ENCODE assay signal across 8 cellular contexts in the genomic region with DNA sequence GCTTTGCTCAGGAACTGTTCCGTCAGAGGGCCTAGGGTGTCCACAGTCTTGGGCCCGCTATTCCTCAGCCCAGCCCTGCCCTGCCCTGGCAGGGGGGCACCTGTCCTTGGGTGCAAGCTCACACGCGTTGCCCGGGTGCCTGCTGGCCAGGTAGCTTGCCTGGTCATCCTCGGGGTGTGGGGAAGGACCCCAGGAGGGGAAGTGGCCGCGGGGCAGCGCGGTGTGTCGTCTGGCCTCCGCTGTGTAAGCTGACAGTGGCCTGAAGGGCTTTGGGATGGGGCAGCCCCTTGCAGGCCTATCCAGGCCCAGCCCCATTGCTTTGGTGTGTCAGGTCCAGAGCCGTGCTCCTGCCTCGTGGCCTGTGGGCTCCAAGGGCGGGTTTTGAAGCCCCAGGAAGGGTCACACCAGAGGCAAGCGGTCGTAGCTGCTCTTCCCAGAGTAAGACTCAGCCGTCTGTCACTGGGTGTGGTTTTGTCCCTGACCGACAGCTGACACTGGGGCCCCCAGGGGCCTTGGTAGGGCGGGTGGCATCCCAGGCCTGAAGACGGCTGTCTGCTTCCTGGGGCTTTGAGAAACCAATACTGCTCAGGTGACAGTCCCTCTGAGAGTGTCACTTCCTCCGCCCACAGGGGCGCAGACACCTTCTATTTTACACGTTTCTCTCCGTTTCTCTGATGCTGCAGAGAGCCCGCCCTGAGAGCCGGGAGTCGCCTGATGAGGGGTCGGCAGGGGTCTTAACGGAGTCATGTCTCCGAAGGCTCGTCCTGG.
DNase-seq lines count a peak whose midpoint lies in the region; ATAC-seq and TF ChIP-seq lines count a peak whose summit lies in the region.

No MANE protein-coding gene starts in this region.

- intact Hi-C loops in CD14-positive monocyte (cut with micrococcal nuclease): loop anchor here in 1 of 2 donors (1.0 to 2.0 kb wide), 3 partner anchors 10 to 65 kb away; no protein-coding TSS in a partner anchor
- intact Hi-C loops in left colon (cut with DNase I, micrococcal nuclease): no loop called here

- H3K36me3 Mint-ChIP-seq in CD14-positive monocyte: peaks cover 59 to 60% of the 10 kb centered on the region in 2 donors

- H3K9me3 Mint-ChIP-seq in CD14-positive monocyte: peaks cover 0 to 7% (median 0%) of the 10 kb centered on the region in 7 donors

- peaks cover 47% of the 10 kb centered on the region for H3K4me1 Mint-ChIP-seq in CD14-positive monocyte

- no peak for TF ChIP-seq CTCF in CD14-positive monocyte (IDR thresholded peaks at IDR 0.05)

- peaks cover 29 to 42% (median 41%) of the 10 kb centered on the region in 3 donors for H3K27me3 Mint-ChIP-seq in CD14-positive monocyte (ENCODE audit: low read depth in 3 of 3)

- H3K4me3 Mint-ChIP-seq in CD14-positive monocyte: peak overlapping the region; percentile 74 to 85

- ATAC-seq in GM21423 (IDR thresholded peaks at IDR 0.05; ENCODE audit: unreplicated experiment) (peak; percentile 73), left colon (peak; percentile 43)

- H3K27ac Mint-ChIP-seq in CD14-positive monocyte: peak overlapping the region; percentile 75 to 94 (median 91)

- DNase-seq in CD14-positive monocyte (ENCODE audit: low spot score) (peak; percentile 94), KG1 (lab: John Stamatoyannopoulos, UW) (peak; percentile 65), left colon (peak; percentile 62), NCI-H1092 treated with DMSO at 0.1 percent for 48 hours (lab: John Stamatoyannopoulos, UW) (no peak), NCI-H774 (lab: John Stamatoyannopoulos, UW) (no peak)
- DNase-seq in activated T-cell treated with anti-CD3 and anti-CD28 coated beads, Interleukin-2, amount 50 U/mL, for 48 hours: peak; percentile 87 to 90
- peak; percentile 70 for DNase-seq in stimulated activated CD8-positive, alpha-beta memory T cell treated with anti-CD3 and anti-CD28 coated beads, Interleukin-4, amount 100 ng/mL, for 24 hours (ENCODE audit: low read depth)

Comparison
In these comparisons a context has a peak if more than half of its experiments do, and no peak if none do; other contexts are left out.
1. DNase-seq: peak in CD14-positive monocyte (single experiment), KG1 (single experiment), activated T-cell treated with anti-CD3 and anti-CD28 coated beads, Interleukin-2, amount 50 U/mL, for 48 hours (2 of 2), left colon (2 of 2) and stimulated activated CD8-positive, alpha-beta memory T cell treated with anti-CD3 and anti-CD28 coated beads, Interleukin-4, amount 100 ng/mL, for 24 hours (single experiment); none in NCI-H1092 treated with DMSO at 0.1 percent for 48 hours (single experiment) and NCI-H774 (single experiment).